Comparison of ENCODE assay signal across 9 cellular contexts in the genomic region with DNA sequence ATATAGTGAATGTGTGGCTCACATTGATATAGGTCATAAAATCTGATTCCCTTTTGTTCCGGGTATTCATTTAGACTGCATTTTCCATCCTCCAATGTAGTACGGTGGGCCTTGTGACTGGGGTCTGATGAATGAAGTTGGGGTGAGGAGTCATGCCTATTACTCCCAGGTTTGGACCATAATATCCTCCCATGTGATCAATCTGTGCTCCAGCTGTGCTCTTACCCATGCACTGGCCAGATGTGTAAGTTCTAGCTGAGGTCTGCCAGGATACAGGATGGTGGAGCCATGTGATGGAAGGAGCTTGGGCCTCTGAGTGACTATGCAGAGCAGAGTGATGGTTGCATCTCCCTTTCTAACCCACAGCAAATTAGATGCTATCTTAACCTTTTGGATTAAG.
"Had no signal": no experiment of that assay in that cellular context is flagged by ENCODE, and none has a peak within 500 bp of the region (broad histone marks: within the 10 kb centered on the region; RNA-seq: fewer than 3 reads in every experiment).

No MANE protein-coding gene starts in this region.

- H3K27ac ChIP-seq: HL-60 had no signal

- ATAC-seq: GM23338, HCT116, HepG2, K562 had no signal

- H3K4me3 ChIP-seq: GM23338, K562 had no signal

- H2AFZ ChIP-seq: GM23338 had no signal

- FAIRE-seq: H1, H54, HepG2, K562 had no signal

- DNase-seq: H9, KG1 had no signal

- H3K4me2 ChIP-seq: GM23338 had no signal

- H3K4me1 Mint-ChIP-seq: GM23338, H9 had no signal

- H3K4me3 Mint-ChIP-seq: GM23338, H9 had no signal

- H3K27ac Mint-ChIP-seq: GM23338, H9 had no signal
